In genomic region chr7:91942312-91942711, GRCh38 we compare ENCODE assay signal across 8 cellular contexts. TPM values are rescaled to one million over a fixed set of nuclear protein-coding genes. Genes with fewer than 3 reads are reported as not detected.
DNase-seq lines count a peak whose midpoint lies in the region; ATAC-seq and TF ChIP-seq lines count a peak whose summit lies in the region.

No MANE protein-coding gene starts in this region.

- 3 to 13% methylated on average over 2 of the region's 2 CpGs for WGBS in body of pancreas, 2 donors

- H3K4me3 Mint-ChIP-seq in CD8-positive, alpha-beta memory T cell = peak overlapping the region; percentile 91 to 100 (median 94)
- peak overlapping the region; percentile 87 to 91 for H3K4me3 Mint-ChIP-seq in effector memory CD8-positive, alpha-beta T cell

- H3K4me1 ChIP-seq in CD8-positive, alpha-beta memory T cell (ENCODE audit: insufficient read depth, low read length) = peaks cover 26% of the 10 kb centered on the region
- H3K4me1 ChIP-seq in neuron (ENCODE audit: insufficient read depth, low read length) = peaks cover 16% of the 10 kb centered on the region
- H3K4me1 ChIP-seq in body of pancreas = peaks cover 35% of the 10 kb centered on the region

- H3K27me3 ChIP-seq in CD8-positive, alpha-beta memory T cell (ENCODE audit: insufficient read depth, low read length, poor library complexity, severe bottlenecking) = no peaks in the 10 kb centered on the region
- H3K27me3 ChIP-seq in neuron (ENCODE audit: insufficient read depth, low read length) = no peaks in the 10 kb centered on the region
- no peaks in the 10 kb centered on the region for H3K27me3 ChIP-seq in body of pancreas

- H3K36me3 Mint-ChIP-seq in CD8-positive, alpha-beta memory T cell = peaks cover 4 to 17% (median 6%) of the 10 kb centered on the region in 3 donors
- H3K36me3 Mint-ChIP-seq in effector memory CD8-positive, alpha-beta T cell (ENCODE audit: insufficient read depth) = peaks cover 27% of the 10 kb centered on the region

- TF ChIP-seq CTCF in body of pancreas (IDR thresholded peaks at IDR 0.05) = no peak

- DNase-seq in CD8-positive, alpha-beta memory T cell = no peak
- DNase-seq in NAMALWA (ENCODE audit: low spot score) (peak; percentile 56), AG08395 (ENCODE audit: low spot score) (no peak), body of pancreas (no peak)
- DNase-seq in effector memory CD8-positive, alpha-beta T cell = no peak

- H3K27me3 Mint-ChIP-seq in CD8-positive, alpha-beta memory T cell = peaks cover 0 to 3% of the 10 kb centered on the region in 2 donors
- no peaks in the 10 kb centered on the region for H3K27me3 Mint-ChIP-seq in effector memory CD8-positive, alpha-beta T cell

- ATAC-seq in effector memory CD8-positive, alpha-beta T cell (replicated peaks) = no peak
- ATAC-seq in GM18868 (IDR thresholded peaks at IDR 0.05; ENCODE audit: unreplicated experiment) = no peak
- ATAC-seq in body of pancreas = no peak
- no peak for ATAC-seq in GM21423 (IDR thresholded peaks at IDR 0.05; ENCODE audit: unreplicated experiment)

- no peaks in the 10 kb centered on the region for H3K36me3 ChIP-seq in CD8-positive, alpha-beta memory T cell (ENCODE audit: insufficient read depth, low read length)
- H3K36me3 ChIP-seq in neuron (ENCODE audit: insufficient read depth, low read length) (peaks cover 7% of the 10 kb centered on the region), body of pancreas (replicated peaks in 1 of 2; ENCODE audit: insufficient read depth in 1 of 2, low read depth in 2 of 2) (no peaks in the 10 kb centered on the region)

- no peak overlapping the region for H3K27ac ChIP-seq in CD8-positive, alpha-beta memory T cell (ENCODE audit: low read depth, low read length)
- H3K27ac ChIP-seq in body of pancreas = peak overlapping the region in 2 of 4 donors; percentile 19 to 96

- H3K4me3 ChIP-seq in CD8-positive, alpha-beta memory T cell (ENCODE audit: low read length) = no peak overlapping the region
- H3K4me3 ChIP-seq in neuron (ENCODE audit: low read length) (peak overlapping the region; percentile 97), body of pancreas (peak overlapping the region in 1 of 2 donors; percentile 1)

- H3K9me3 ChIP-seq in CD8-positive, alpha-beta memory T cell (ENCODE audit: low read length) = no peaks in the 10 kb centered on the region
- H3K9me3 ChIP-seq in neuron (ENCODE audit: low read length) (no peaks in the 10 kb centered on the region), body of pancreas (no peaks in the 10 kb centered on the region)

- TF ChIP-seq POLR2A in body of pancreas (IDR thresholded peaks at IDR 0.05) = no peak

- H3K27ac Mint-ChIP-seq in CD8-positive, alpha-beta memory T cell = peak overlapping the region; percentile 57 to 99 (median 97)
- H3K27ac Mint-ChIP-seq in effector memory CD8-positive, alpha-beta T cell = peak overlapping the region; percentile 96 to 100

- intact Hi-C loops in body of pancreas (cut with DNase I) = no loop called here

- peaks cover 46 to 64% (median 61%) of the 10 kb centered on the region in 3 donors for H3K4me1 Mint-ChIP-seq in CD8-positive, alpha-beta memory T cell
- H3K4me1 Mint-ChIP-seq in effector memory CD8-positive, alpha-beta T cell (ENCODE audit: low read depth in 2 of 2) = peaks cover 25 to 47% of the 10 kb centered on the region in 2 donors

- no peaks in the 10 kb centered on the region for H3K9me3 Mint-ChIP-seq in CD8-positive, alpha-beta memory T cell
- H3K9me3 Mint-ChIP-seq in effector memory CD8-positive, alpha-beta T cell = no peaks in the 10 kb centered on the region

- CTCF ChIA-PET in CD8-positive, alpha-beta memory T cell (lab: Charles Lee) = interaction anchor here (3.8 to 3.9 kb wide), 2 partner anchors 12 to 62 kb away, joined by 10 to 20 read pairs; partner anchors contain the start of gene MTERF1

- POLR2A ChIA-PET in CD8-positive, alpha-beta memory T cell (lab: Charles Lee) = interaction anchor here (0.6 kb wide), 1 partner anchor 60 kb away, joined by 3 read pairs; no protein-coding TSS in a partner anchor

- no peak overlapping the region for H2AFZ ChIP-seq in neuron (ENCODE audit: low read depth, low read length)

RNA-seq across cellular contexts. Expression of gene AKAP9, which starts 1.6 kb away (rescaled TPM):
- total RNA-seq in CD8-positive, alpha-beta memory T cell = 10 to 100 TPM; 34.9 to 40.3 TPM
- polyA plus RNA-seq in CD8-positive, alpha-beta memory T cell = 49.2 TPM
- 10 to 100 TPM; 70.0 to 93.9 TPM for total RNA-seq in body of pancreas
